1 cellular context compared by ENCODE assay signal in genomic region chr22:45105281-45105700, GRCh38.
TF ChIP-seq lines count a peak whose summit lies in the region.

No MANE protein-coding gene starts in this region.

TF ChIP-seq in IMR-90, 13 proteins besides CTCF, POLR2A, EP300 and RAD21 (continued from another document):
- TF ChIP-seq USF2 (IDR thresholded peaks at IDR 0.05; ENCODE audit: low read depth, low read length) (peak; percentile 60), NFE2L2 (IDR thresholded peaks at IDR 0.05; ENCODE audit: low read depth, low read length) (no peak), FOS (IDR thresholded peaks at IDR 0.05; ENCODE audit: low read depth, low read length) (peak; percentile 71), RCOR1 (IDR thresholded peaks at IDR 0.05; ENCODE audit: insufficient replicate concordance, low read length) (no peak), BHLHE40 (IDR thresholded peaks at IDR 0.05; ENCODE audit: low read depth, low read length) (peak; percentile 96), CEBPB (IDR thresholded peaks at IDR 0.05; ENCODE audit: low read depth, low read length) (peak; percentile 98), MXI1 (IDR thresholded peaks at IDR 0.05; ENCODE audit: borderline replicate concordance, low read depth, low read length) (no peak), CHD1 (IDR thresholded peaks at IDR 0.05; ENCODE audit: low read depth, low read length) (no peak; the same call in 1 of the 2 replicates)
